1 cellular context compared by ENCODE assay signal in genomic region chr4:56821394-56822263, GRCh38.
TF ChIP-seq lines count a peak whose summit lies in the region.

A gene with protein sequence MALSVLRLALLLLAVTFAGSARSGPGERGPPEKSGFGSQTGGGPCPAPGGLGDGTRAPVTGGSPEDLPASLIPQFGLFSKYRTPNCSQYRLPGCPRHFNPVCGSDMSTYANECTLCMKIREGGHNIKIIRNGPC (minus strand): TSS chr4:56821701. CDS start chr4:56821662, 39 bp downstream.

TF ChIP-seq in HEK293, 187 proteins besides CTCF, POLR2A, EP300 and RAD21 (continued from another document and continues in another):
- TF ChIP-seq ZNF488 (tag by site-specific recombination; IDR thresholded peaks at IDR 0.05) (no peak), ZNF426 (tag by site-specific recombination; IDR thresholded peaks at IDR 0.05) (no peak), ZSCAN16 (tag by site-specific recombination; IDR thresholded peaks at IDR 0.05) (no peak), ZNF560 (tag by site-specific recombination; IDR thresholded peaks at IDR 0.05; ENCODE audit: borderline replicate concordance) (no peak), ZNF529 (tag by site-specific recombination; IDR thresholded peaks at IDR 0.05; ENCODE audit: insufficient replicate concordance) (no peak), MYNN (tag by site-specific recombination; IDR thresholded peaks at IDR 0.05; ENCODE audit: borderline replicate concordance) (no peak), HOXA7 (CRISPR knock-in tag; IDR thresholded peaks at IDR 0.05; ENCODE audit: borderline replicate concordance) (no peak), SP3 (tag by site-specific recombination; IDR thresholded peaks at IDR 0.05) (peak; percentile 55), SALL2 (tag by site-specific recombination; IDR thresholded peaks at IDR 0.05; ENCODE audit: borderline replicate concordance) (no peak), ZNF292 (tag by site-specific recombination; IDR thresholded peaks at IDR 0.05; ENCODE audit: borderline replicate concordance, low read depth) (no peak), ZNF610 (tag by site-specific recombination; IDR thresholded peaks at IDR 0.05; ENCODE audit: borderline replicate concordance) (no peak; the same call in 1 of the 2 replicates), GLIS1 (tag by site-specific recombination; IDR thresholded peaks at IDR 0.05) (0 out of 2 replicates have a peak, but pooled peaks have one; percentile 12), ZNF48 (tag by site-specific recombination; IDR thresholded peaks at IDR 0.05) (no peak), ZNF596 (tag by site-specific recombination; IDR thresholded peaks at IDR 0.05) (no peak), KLF16 (tag by site-specific recombination; IDR thresholded peaks at IDR 0.05) (no peak), ZNF140 (tag by site-specific recombination; IDR thresholded peaks at IDR 0.05) (no peak), ZNF621 (tag by site-specific recombination; IDR thresholded peaks at IDR 0.05) (no peak), ZNF157 (tag by site-specific recombination; IDR thresholded peaks at IDR 0.05) (no peak), ZNF660 (tag by site-specific recombination; IDR thresholded peaks at IDR 0.05) (no peak), ZBTB11 (tag by site-specific recombination; conservative IDR thresholded peaks at IDR 0.05; ENCODE audit: low read depth) (no peak), RBAK (tag by site-specific recombination; IDR thresholded peaks at IDR 0.05) (no peak), ZFHX2 (tag by site-specific recombination; conservative IDR thresholded peaks at IDR 0.05) (no peak), ZIC2 (tag by site-specific recombination; IDR thresholded peaks at IDR 0.05) (no peak), ZNF449 (tag by site-specific recombination; IDR thresholded peaks at IDR 0.05) (no peak), INSM2 (tag by site-specific recombination; IDR thresholded peaks at IDR 0.05) (no peak), WT1 (tag by site-specific recombination; IDR thresholded peaks at IDR 0.05) (no peak), ZNF514 (tag by site-specific recombination; IDR thresholded peaks at IDR 0.05) (no peak), ZNF23 (tag by site-specific recombination; IDR thresholded peaks at IDR 0.05; ENCODE audit: borderline replicate concordance) (no peak), ZBTB20 (tag by site-specific recombination; IDR thresholded peaks at IDR 0.05) (no peak)
- TF ChIP-seq, protein P1, sequence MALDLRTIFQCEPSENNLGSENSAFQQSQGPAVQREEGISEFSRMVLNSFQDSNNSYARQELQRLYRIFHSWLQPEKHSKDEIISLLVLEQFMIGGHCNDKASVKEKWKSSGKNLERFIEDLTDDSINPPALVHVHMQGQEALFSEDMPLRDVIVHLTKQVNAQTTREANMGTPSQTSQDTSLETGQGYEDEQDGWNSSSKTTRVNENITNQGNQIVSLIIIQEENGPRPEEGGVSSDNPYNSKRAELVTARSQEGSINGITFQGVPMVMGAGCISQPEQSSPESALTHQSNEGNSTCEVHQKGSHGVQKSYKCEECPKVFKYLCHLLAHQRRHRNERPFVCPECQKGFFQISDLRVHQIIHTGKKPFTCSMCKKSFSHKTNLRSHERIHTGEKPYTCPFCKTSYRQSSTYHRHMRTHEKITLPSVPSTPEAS (tag by site-specific recombination; IDR thresholded peaks at IDR 0.05), result no peak
- TF ChIP-seq, protein P2, sequence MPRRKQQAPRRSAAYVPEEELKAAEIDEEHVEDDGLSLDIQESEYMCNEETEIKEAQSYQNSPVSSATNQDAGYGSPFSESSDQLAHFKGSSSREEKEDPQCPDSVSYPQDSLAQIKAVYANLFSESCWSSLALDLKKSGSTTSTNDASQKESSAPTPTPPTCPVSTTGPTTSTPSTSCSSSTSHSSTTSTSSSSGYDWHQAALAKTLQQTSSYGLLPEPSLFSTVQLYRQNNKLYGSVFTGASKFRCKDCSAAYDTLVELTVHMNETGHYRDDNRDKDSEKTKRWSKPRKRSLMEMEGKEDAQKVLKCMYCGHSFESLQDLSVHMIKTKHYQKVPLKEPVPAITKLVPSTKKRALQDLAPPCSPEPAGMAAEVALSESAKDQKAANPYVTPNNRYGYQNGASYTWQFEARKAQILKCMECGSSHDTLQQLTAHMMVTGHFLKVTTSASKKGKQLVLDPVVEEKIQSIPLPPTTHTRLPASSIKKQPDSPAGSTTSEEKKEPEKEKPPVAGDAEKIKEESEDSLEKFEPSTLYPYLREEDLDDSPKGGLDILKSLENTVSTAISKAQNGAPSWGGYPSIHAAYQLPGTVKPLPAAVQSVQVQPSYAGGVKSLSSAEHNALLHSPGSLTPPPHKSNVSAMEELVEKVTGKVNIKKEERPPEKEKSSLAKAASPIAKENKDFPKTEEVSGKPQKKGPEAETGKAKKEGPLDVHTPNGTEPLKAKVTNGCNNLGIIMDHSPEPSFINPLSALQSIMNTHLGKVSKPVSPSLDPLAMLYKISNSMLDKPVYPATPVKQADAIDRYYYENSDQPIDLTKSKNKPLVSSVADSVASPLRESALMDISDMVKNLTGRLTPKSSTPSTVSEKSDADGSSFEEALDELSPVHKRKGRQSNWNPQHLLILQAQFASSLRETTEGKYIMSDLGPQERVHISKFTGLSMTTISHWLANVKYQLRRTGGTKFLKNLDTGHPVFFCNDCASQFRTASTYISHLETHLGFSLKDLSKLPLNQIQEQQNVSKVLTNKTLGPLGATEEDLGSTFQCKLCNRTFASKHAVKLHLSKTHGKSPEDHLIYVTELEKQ (tag by site-specific recombination; IDR thresholded peaks at IDR 0.05; ENCODE audit: borderline replicate concordance), result no peak
- TF ChIP-seq, protein P3, sequence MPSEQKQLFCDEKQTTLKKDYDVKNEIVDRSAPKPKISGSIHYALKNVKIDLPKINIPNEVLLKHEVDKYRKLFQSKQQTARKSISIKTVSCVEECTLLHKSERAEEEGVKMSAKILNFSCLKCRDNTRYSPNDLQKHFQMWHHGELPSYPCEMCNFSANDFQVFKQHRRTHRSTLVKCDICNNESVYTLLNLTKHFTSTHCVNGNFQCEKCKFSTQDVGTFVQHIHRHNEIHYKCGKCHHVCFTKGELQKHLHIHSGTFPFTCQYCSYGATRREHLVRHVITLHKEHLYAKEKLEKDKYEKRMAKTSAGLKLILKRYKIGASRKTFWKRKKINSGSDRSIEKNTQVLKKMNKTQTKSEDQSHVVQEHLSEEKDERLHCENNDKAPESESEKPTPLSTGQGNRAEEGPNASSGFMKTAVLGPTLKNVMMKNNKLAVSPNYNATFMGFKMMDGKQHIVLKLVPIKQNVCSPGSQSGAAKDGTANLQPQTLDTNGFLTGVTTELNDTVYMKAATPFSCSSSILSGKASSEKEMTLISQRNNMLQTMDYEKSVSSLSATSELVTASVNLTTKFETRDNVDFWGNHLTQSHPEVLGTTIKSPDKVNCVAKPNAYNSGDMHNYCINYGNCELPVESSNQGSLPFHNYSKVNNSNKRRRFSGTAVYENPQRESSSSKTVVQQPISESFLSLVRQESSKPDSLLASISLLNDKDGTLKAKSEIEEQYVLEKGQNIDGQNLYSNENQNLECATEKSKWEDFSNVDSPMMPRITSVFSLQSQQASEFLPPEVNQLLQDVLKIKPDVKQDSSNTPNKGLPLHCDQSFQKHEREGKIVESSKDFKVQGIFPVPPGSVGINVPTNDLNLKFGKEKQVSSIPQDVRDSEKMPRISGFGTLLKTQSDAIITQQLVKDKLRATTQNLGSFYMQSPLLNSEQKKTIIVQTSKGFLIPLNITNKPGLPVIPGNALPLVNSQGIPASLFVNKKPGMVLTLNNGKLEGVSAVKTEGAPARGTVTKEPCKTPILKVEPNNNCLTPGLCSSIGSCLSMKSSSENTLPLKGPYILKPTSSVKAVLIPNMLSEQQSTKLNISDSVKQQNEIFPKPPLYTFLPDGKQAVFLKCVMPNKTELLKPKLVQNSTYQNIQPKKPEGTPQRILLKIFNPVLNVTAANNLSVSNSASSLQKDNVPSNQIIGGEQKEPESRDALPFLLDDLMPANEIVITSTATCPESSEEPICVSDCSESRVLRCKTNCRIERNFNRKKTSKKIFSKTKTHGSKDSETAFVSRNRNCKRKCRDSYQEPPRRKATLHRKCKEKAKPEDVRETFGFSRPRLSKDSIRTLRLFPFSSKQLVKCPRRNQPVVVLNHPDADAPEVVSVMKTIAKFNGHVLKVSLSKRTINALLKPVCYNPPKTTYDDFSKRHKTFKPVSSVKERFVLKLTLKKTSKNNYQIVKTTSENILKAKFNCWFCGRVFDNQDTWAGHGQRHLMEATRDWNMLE (tag by site-specific recombination; conservative IDR thresholded peaks at IDR 0.05; ENCODE audit: low read depth), result 0 out of 2 replicates have a peak, but pooled peaks have one; percentile 24
- TF ChIP-seq, protein P4, sequence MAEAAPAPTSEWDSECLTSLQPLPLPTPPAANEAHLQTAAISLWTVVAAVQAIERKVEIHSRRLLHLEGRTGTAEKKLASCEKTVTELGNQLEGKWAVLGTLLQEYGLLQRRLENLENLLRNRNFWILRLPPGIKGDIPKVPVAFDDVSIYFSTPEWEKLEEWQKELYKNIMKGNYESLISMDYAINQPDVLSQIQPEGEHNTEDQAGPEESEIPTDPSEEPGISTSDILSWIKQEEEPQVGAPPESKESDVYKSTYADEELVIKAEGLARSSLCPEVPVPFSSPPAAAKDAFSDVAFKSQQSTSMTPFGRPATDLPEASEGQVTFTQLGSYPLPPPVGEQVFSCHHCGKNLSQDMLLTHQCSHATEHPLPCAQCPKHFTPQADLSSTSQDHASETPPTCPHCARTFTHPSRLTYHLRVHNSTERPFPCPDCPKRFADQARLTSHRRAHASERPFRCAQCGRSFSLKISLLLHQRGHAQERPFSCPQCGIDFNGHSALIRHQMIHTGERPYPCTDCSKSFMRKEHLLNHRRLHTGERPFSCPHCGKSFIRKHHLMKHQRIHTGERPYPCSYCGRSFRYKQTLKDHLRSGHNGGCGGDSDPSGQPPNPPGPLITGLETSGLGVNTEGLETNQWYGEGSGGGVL (tag by site-specific recombination; IDR thresholded peaks at IDR 0.05), result peak; percentile 63
- TF ChIP-seq, protein P5, sequence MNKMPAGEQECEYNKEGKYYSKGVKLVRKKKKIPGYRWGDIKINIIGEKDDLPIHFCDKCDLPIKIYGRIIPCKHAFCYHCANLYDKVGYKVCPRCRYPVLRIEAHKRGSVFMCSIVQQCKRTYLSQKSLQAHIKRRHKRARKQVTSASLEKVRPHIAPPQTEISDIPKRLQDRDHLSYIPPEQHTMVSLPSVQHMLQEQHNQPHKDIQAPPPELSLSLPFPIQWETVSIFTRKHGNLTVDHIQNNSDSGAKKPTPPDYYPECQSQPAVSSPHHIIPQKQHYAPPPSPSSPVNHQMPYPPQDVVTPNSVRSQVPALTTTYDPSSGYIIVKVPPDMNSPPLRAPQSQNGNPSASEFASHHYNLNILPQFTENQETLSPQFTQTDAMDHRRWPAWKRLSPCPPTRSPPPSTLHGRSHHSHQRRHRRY (tag by site-specific recombination; IDR thresholded peaks at IDR 0.05), result no peak
